ENCODE assay signal across 8 cellular contexts in genomic region chr2:207710814-207711740, GRCh38. TPM values are rescaled to one million over a fixed set of nuclear protein-coding genes. Genes with fewer than 3 reads are reported as not detected.
DNase-seq lines count a peak whose midpoint lies in the region; ATAC-seq and TF ChIP-seq lines count a peak whose summit lies in the region.

TSS of gene CCNYL1 (plus strand) at chr2:207711640. CDS start at chr2:207711897, 257 bp downstream.

- peak within 1 kb of the TSS; percentile 96 for H3K27ac Mint-ChIP-seq in MCF 10A (ENCODE audit: low read depth, unreplicated experiment)

- H3K4me3 Mint-ChIP-seq in MCF 10A (ENCODE audit: unreplicated experiment), result peak within 1 kb of the TSS; percentile 99

- CTCF ChIA-PET in MCF 10A (lab: Yijun Ruan, JAX), result interaction anchor here (0.6 to 3.2 kb wide), 7 partner anchors 16 to 329 kb away, joined by 3 to 10 read pairs (median 4); no protein-coding TSS in a partner anchor

- H3K4me3 ChIP-seq in iPS-11a (ENCODE audit: low read depth, low read length) (peak within 1 kb of the TSS; percentile 88), skeletal muscle cell (ENCODE audit: low read depth, low read length) (peak within 1 kb of the TSS; percentile 89)

- POLR2A ChIA-PET in MCF 10A (lab: Yijun Ruan, JAX), result interaction anchor here (0.6 to 3.6 kb wide), 24 partner anchors 9 to 555 kb away, joined by 3 to 57 read pairs (median 5); partner anchors contain the start of genes CREB1, KLF7, METTL21A and PIKFYVE

- DNase-seq in NCI-H2107 treated with DMSO at 0.1 percent for 48 hours (lab: John Stamatoyannopoulos, UW; ENCODE audit: unreplicated experiment) (peak; percentile 93), UCSD-AML1 (lab: John Stamatoyannopoulos, UW; ENCODE audit: unreplicated experiment) (peak; percentile 99), MCF 10A (ENCODE audit: unreplicated experiment) (peak; percentile 98), skeletal muscle cell (ENCODE audit: low read depth) (peak; percentile 99)

- BruUV-seq in MCF 10A (replicated peaks; lab: Mats Ljungman, UMichigan), result TSS peak; percentile 99

- intact Hi-C loops in MCF 10A (cut with micrococcal nuclease), result loop anchor here (2.0 to 10.0 kb wide), 4 partner anchors 86 to 176 kb away; partner anchors contain the start of gene METTL21A

- ATAC-seq in GM18520 (IDR thresholded peaks at IDR 0.05; ENCODE audit: unreplicated experiment) (peak; percentile 97), HG03064 (IDR thresholded peaks at IDR 0.05; ENCODE audit: low read depth, unreplicated experiment) (peak; percentile 96)

- H3K4me1 Mint-ChIP-seq in MCF 10A (ENCODE audit: insufficient read depth, unreplicated experiment), result peaks cover 17% of the 10 kb centered on the region

- H3K27me3 Mint-ChIP-seq in MCF 10A (ENCODE audit: insufficient read depth, unreplicated experiment), result no peaks in the 10 kb centered on the region

- H3K27ac ChIP-seq in 22Rv1, result peak within 1 kb of the TSS; percentile 91

- no peaks in the 10 kb centered on the region for H3K36me3 Mint-ChIP-seq in MCF 10A (ENCODE audit: insufficient read depth, unreplicated experiment)

- TF ChIP-seq CTCF in 22Rv1 (IDR thresholded peaks at IDR 0.05), result no peak
- no peak for TF ChIP-seq CTCF in MCF 10A (IDR thresholded peaks at IDR 0.05; ENCODE audit: unreplicated experiment)

- H3K9me3 Mint-ChIP-seq in MCF 10A (ENCODE audit: unreplicated experiment), result no peaks in the 10 kb centered on the region

RNA-seq across cellular contexts. Expression of gene CCNYL1, which starts in this region (rescaled TPM):
- 19.7 and 23.3 TPM in 2 replicates for total RNA-seq in MCF 10A (2022)

Comparison
In these comparisons a context has a peak if more than half of its experiments do, and no peak if none do; other contexts are left out.
1. Peak in every context shown above with its lines: DNase-seq, ATAC-seq, H3K4me3 ChIP-seq and H3K27ac ChIP-seq.